20 cellular contexts compared by ENCODE assay signal in genomic region chr20:32970973-32971300, GRCh38. TPM values are rescaled to one million over a fixed set of nuclear protein-coding genes. Genes with fewer than 3 reads are reported as not detected.
DNase-seq lines count a peak whose midpoint lies in the region; ATAC-seq lines count a peak whose summit lies in the region.
"Had no signal": no experiment of that assay in that cellular context is flagged by ENCODE, and none has a peak within 500 bp of the region (broad histone marks: within the 10 kb centered on the region; RNA-seq: fewer than 3 reads in every experiment).

No MANE protein-coding gene starts in this region.

- no peaks in the 10 kb centered on the region for H3K79me1 ChIP-seq in mesendoderm (ENCODE audit: low read length)

- H3K4me1 ChIP-seq in mesendoderm (ENCODE audit: control insufficient read depth, low read depth, low read length) = peaks cover 25% of the 10 kb centered on the region
- H3K4me1 ChIP-seq: HAP-1, vagina had no signal

- no peak overlapping the region for H3K4me3 ChIP-seq in mesendoderm (ENCODE audit: low read length)
- H3K4me3 ChIP-seq: HAP-1, vagina had no signal

- H3K27ac Mint-ChIP-seq in T-helper 17 cell = no peak overlapping the region
- no peak overlapping the region for H3K27ac Mint-ChIP-seq in activated T-helper 17 cell treated with anti-CD3 and anti-CD28 coated beads, Interleukin-2, amount 50 U/mL, for 72 hours

- no CpG with 5 or more reads among the region's 2 CpGs for WGBS in mesendoderm (ENCODE audit: extremely low coverage, insufficient coverage, low lambda C conversion rate)

- H4K5ac ChIP-seq in mesendoderm (ENCODE audit: low read length) = no peak overlapping the region

- DNase-seq in stimulated activated CD4-positive, alpha-beta T cell treated with anti-CD3 and anti-CD28 coated beads, Interleukin-2, amount 100 ng/mL, for 24 hours = peak; percentile 22 to 24
- no peak for DNase-seq in stimulated activated CD4-positive, alpha-beta T cell treated with anti-CD3 and anti-CD28 coated beads, Interleukin-2, amount 100 ng/mL, for 48 hours
- DNase-seq in T-helper 17 cell (no peak), mesendoderm (no peak), HUDEP-2 (lab: John Stamatoyannopoulos, UW; ENCODE audit: unreplicated experiment in 76 of 76) (no peak)
- DNase-seq: amniotic stem cell, BE2C, mammary epithelial cell, NCI-H2029 treated with DMSO at 0.1 percent for 48 hours, NCI-H774, occipital lobe, T1000 had no signal

- H3K4me1 Mint-ChIP-seq in T-helper 17 cell = peaks cover 50% of the 10 kb centered on the region
- H3K4me1 Mint-ChIP-seq in activated T-helper 17 cell treated with anti-CD3 and anti-CD28 coated beads, Interleukin-2, amount 50 U/mL, for 72 hours = peaks cover 37% of the 10 kb centered on the region

- no peaks in the 10 kb centered on the region for H3K36me3 Mint-ChIP-seq in T-helper 17 cell (ENCODE audit: low read depth)
- no peaks in the 10 kb centered on the region for H3K36me3 Mint-ChIP-seq in activated T-helper 17 cell treated with anti-CD3 and anti-CD28 coated beads, Interleukin-2, amount 50 U/mL, for 72 hours (ENCODE audit: low read depth)

- H3K36me3 ChIP-seq in mesendoderm (ENCODE audit: control insufficient read depth, insufficient read depth, low read length) = no peaks in the 10 kb centered on the region
- H3K36me3 ChIP-seq: BE2C, HAP-1, vagina had no signal

- no peak overlapping the region for H3K4me2 ChIP-seq in mesendoderm (ENCODE audit: low read length)

- peak overlapping the region; percentile 81 for H3K4ac ChIP-seq in mesendoderm (ENCODE audit: low read depth, low read length)

- H3K4me3 Mint-ChIP-seq in T-helper 17 cell = peak overlapping the region; percentile 72
- H3K4me3 Mint-ChIP-seq in activated T-helper 17 cell treated with anti-CD3 and anti-CD28 coated beads, Interleukin-2, amount 50 U/mL, for 72 hours = no peak overlapping the region

- peak overlapping the region; percentile 89 for H3K56ac ChIP-seq in mesendoderm (ENCODE audit: low read length)

- H3K27me3 ChIP-seq in mesendoderm (ENCODE audit: insufficient read depth, low read length, poor library complexity) = no peaks in the 10 kb centered on the region
- H3K27me3 ChIP-seq: BE2C, vagina had no signal

- H2AK5ac ChIP-seq in mesendoderm (ENCODE audit: low read length) = peak overlapping the region; percentile 99

- no peak overlapping the region for H2BK15ac ChIP-seq in mesendoderm (replicated peaks; ENCODE audit: low read depth)

- peaks cover 5% of the 10 kb centered on the region for H3K9me3 Mint-ChIP-seq in activated T-helper 17 cell treated with anti-CD3 and anti-CD28 coated beads, Interleukin-2, amount 50 U/mL, for 72 hours

- H3K79me2 ChIP-seq in mesendoderm (ENCODE audit: control insufficient read depth, insufficient read depth, low read length) = no peaks in the 10 kb centered on the region

- H3K27ac ChIP-seq in mesendoderm (ENCODE audit: low read depth, low read length) = peak overlapping the region; percentile 4
- H3K27ac ChIP-seq: vagina had no signal

- no peak overlapping the region for H4K8ac ChIP-seq in mesendoderm (ENCODE audit: low read depth, low read length)

- no peaks in the 10 kb centered on the region for H3K9me3 ChIP-seq in T-helper 17 cell (ENCODE audit: control insufficient read depth, low read length, poor library complexity, severe bottlenecking)
- H3K9me3 ChIP-seq: BE2C, HAP-1, vagina had no signal

- H3K9ac ChIP-seq in mesendoderm (ENCODE audit: low read length) = peak overlapping the region; percentile 39

- H3K27me3 Mint-ChIP-seq in T-helper 17 cell = no peaks in the 10 kb centered on the region
- no peaks in the 10 kb centered on the region for H3K27me3 Mint-ChIP-seq in activated T-helper 17 cell treated with anti-CD3 and anti-CD28 coated beads, Interleukin-2, amount 50 U/mL, for 72 hours

- peak overlapping the region; percentile 78 for H2BK120ac ChIP-seq in mesendoderm (ENCODE audit: low read depth, low read length)

- H3K23ac ChIP-seq in mesendoderm (ENCODE audit: low read length) = no peak overlapping the region

- ATAC-seq in T-helper 17 cell = no peak
- ATAC-seq in HG02588 (IDR thresholded peaks at IDR 0.05; ENCODE audit: unreplicated experiment) = no peak
- ATAC-seq in activated T-helper 17 cell treated with anti-CD3 and anti-CD28 coated beads, Interleukin-2, amount 50 U/mL, for 72 hours (replicated peaks) = no peak
- ATAC-seq in GM21381 (IDR thresholded peaks at IDR 0.05; ENCODE audit: unreplicated experiment) = no peak

- peak overlapping the region; percentile 22 for H3K18ac ChIP-seq in mesendoderm (ENCODE audit: low read length)

- H2BK5ac ChIP-seq in mesendoderm (ENCODE audit: low read length) = peak overlapping the region; percentile 97

RNA-seq across cellular contexts. Expression of gene SUN5, which starts 33.3 kb away (rescaled TPM):
- not detected for total RNA-seq in T-helper 17 cell
- polyA plus RNA-seq in mesendoderm (2013, experiment 1 of 2) = not detected
- polyA plus RNA-seq in mesendoderm (2013, experiment 2 of 2) = not detected
- total RNA-seq in activated T-helper 17 cell treated with anti-CD3 and anti-CD28 coated beads, Interleukin-2, amount 50 U/mL, for 72 hours = not detected
- total RNA-seq: fibroblast of lung, G401, LHCN-M2, mammary epithelial cell, occipital lobe, vagina had no signal
- polyA plus RNA-seq: fibroblast of lung, mammary epithelial cell had no signal

RNA-seq across cellular contexts. Expression of gene BPIFB2, which starts 36.6 kb away (rescaled TPM):
- not detected for total RNA-seq in T-helper 17 cell
- 0.10 TPM for polyA plus RNA-seq in mesendoderm (2013, experiment 1 of 2)
- 0.11 TPM for polyA plus RNA-seq in mesendoderm (2013, experiment 2 of 2)
- not detected for total RNA-seq in activated T-helper 17 cell treated with anti-CD3 and anti-CD28 coated beads, Interleukin-2, amount 50 U/mL, for 72 hours
- total RNA-seq: fibroblast of lung, G401, LHCN-M2, mammary epithelial cell, vagina had no signal
- polyA plus RNA-seq: fibroblast of lung, mammary epithelial cell had no signal

Comparison
In these comparisons a context has a peak if more than half of its experiments do, and no peak if none do; other contexts are left out.
1. DNase-seq: peak in stimulated activated CD4-positive, alpha-beta T cell treated with anti-CD3 and anti-CD28 coated beads, Interleukin-2, amount 100 ng/mL, for 24 hours (2 of 2); none in stimulated activated CD4-positive, alpha-beta T cell treated with anti-CD3 and anti-CD28 coated beads, Interleukin-2, amount 100 ng/mL, for 48 hours (0 of 2), T-helper 17 cell (0 of 3), mesendoderm (single experiment) and HUDEP-2 (0 of 76).